Comparison of ENCODE assay signal across 18 cellular contexts in genomic region chr2:217868911-217869334, GRCh38.
DNase-seq lines count a peak whose midpoint lies in the region; ATAC-seq and TF ChIP-seq lines count a peak whose summit lies in the region.
"Had no signal": no experiment of that assay in that cellular context is flagged by ENCODE, and none has a peak within 500 bp of the region (broad histone marks: within the 10 kb centered on the region; RNA-seq: fewer than 3 reads in every experiment).

No MANE protein-coding gene starts in this region.

- DNase-seq in GM04503 (ENCODE audit: low read depth): peak; percentile 28
- peak; percentile 55 for DNase-seq in astrocyte of the hippocampus (ENCODE audit: low read depth, low spot score)
- no peak for DNase-seq in left lung
- DNase-seq in spleen: no peak
- DNase-seq in dorsolateral prefrontal cortex: no peak
- no peak for DNase-seq in activated CD4-positive, alpha-beta T cell treated with anti-CD3 and anti-CD28 coated beads for 36 hours
- DNase-seq in NCI-H226: no peak
- DNase-seq in thyroid gland: no peak
- DNase-seq: activated CD8-positive, alpha-beta memory T cell treated with anti-CD3 and anti-CD28 coated beads, Interleukin-2, amount 10 ng/mL, durations not matched to agents 7 days and 5 days; CD8-positive, alpha-beta T cell; cortex of kidney; NCI-H1417 treated with DMSO at 0.1 percent for 48 hours; NCI-H748 treated with DMSO at 0.1 percent for 48 hours; SIG-M5; stimulated activated CD4-positive, alpha-beta T cell treated with anti-CD3 and anti-CD28 coated beads, Interleukin-2, amount 100 ng/mL, for 48 hours had no signal

- no peak for TF ChIP-seq CTCF in left lung (IDR thresholded peaks at IDR 0.05)
- TF ChIP-seq CTCF in spleen (IDR thresholded peaks at IDR 0.05 in 8 of 11, conservative IDR thresholded peaks at IDR 0.05 in 3 of 11): no peak
- TF ChIP-seq CTCF in dorsolateral prefrontal cortex (IDR thresholded peaks at IDR 0.05 in 54 of 56, conservative IDR thresholded peaks at IDR 0.05 in 2 of 56; ENCODE audit: low read depth in 1 of 56, partially characterized antibody in 56 of 56): no peak
- TF ChIP-seq CTCF in thyroid gland (IDR thresholded peaks at IDR 0.05): no peak

- CTCF ChIA-PET in activated CD4-positive, alpha-beta T cell treated with anti-CD3 and anti-CD28 coated beads for 36 hours (lab: Charles Lee): interaction anchor here (0.8 to 1.0 kb wide), 3 partner anchors 13 to 81 kb away, joined by 3 to 6 read pairs (median 4); no protein-coding TSS in a partner anchor

- 68 to 95% (median 93%) methylated on average over 3 of the region's 3 CpGs for WGBS in spleen, 5 donors
- WGBS in thyroid gland, 2 donors: 73 to 95% methylated on average over 3 of the region's 3 CpGs

- H3K36me3 ChIP-seq in left lung (peaks cover 3 to 96% of the 10 kb centered on the region in 2 donors), spleen (peaks cover 0 to 100% (median 31%) of the 10 kb centered on the region in 6 donors), thyroid gland (peaks cover 47 to 53% of the 10 kb centered on the region in 2 donors)
- H3K36me3 ChIP-seq: ovary had no signal

- POLR2A ChIA-PET in activated CD4-positive, alpha-beta T cell treated with anti-CD3 and anti-CD28 coated beads for 36 hours (lab: Charles Lee): no interaction called here

- intact Hi-C loops in left lung (cut with DNase I): no loop called here
- intact Hi-C loops in spleen (cut with DNase I; ENCODE audit: low total_unique reads): no loop called here
- intact Hi-C loops in dorsolateral prefrontal cortex (cut with DNase I): no loop called here
- intact Hi-C loops in activated CD4-positive, alpha-beta T cell treated with anti-CD3 and anti-CD28 coated beads for 36 hours (cut with DNase I, micrococcal nuclease): no loop called here
- intact Hi-C loops in thyroid gland (cut with DNase I): no loop called here

- H3K9me3 ChIP-seq in left lung: no peaks in the 10 kb centered on the region
- H3K9me3 ChIP-seq in spleen: no peaks in the 10 kb centered on the region
- H3K9me3 ChIP-seq in thyroid gland: no peaks in the 10 kb centered on the region
- H3K9me3 ChIP-seq: ovary had no signal

- H3K27ac ChIP-seq in left lung (no peak overlapping the region), spleen (peak overlapping the region in 5 of 8 donors; percentile 3 to 50 (median 29)), dorsolateral prefrontal cortex (peak overlapping the region in 1 of 59 donors; percentile 48), thyroid gland (no peak overlapping the region)

- H3K4me3 Mint-ChIP-seq in activated CD4-positive, alpha-beta T cell treated with anti-CD3 and anti-CD28 coated beads for 36 hours: no peak overlapping the region
- H3K4me3 Mint-ChIP-seq: activated CD8-positive, alpha-beta memory T cell treated with anti-CD3 and anti-CD28 coated beads, Interleukin-2, amount 10 ng/mL, durations not matched to agents 7 days and 5 days; activated naive CD4-positive, alpha-beta T cell treated with anti-CD3 and anti-CD28 coated beads, Interleukin-2, amount 50 U/mL, for 24 hours; CD8-positive, alpha-beta T cell; stimulated activated naive CD8-positive, alpha-beta T cell treated with anti-CD3 and anti-CD28 coated beads, Interleukin-15, Interleukin-2, amounts not matched to agents 100 ng/mL and 50 ng/mL, for 24 hours had no signal

- peaks cover 0 to 7% of the 10 kb centered on the region in 2 donors for H3K4me1 ChIP-seq in left lung
- peaks cover 2 to 58% (median 32%) of the 10 kb centered on the region in 6 donors for H3K4me1 ChIP-seq in spleen
- no peaks in the 10 kb centered on the region for H3K4me1 ChIP-seq in thyroid gland

- ATAC-seq in left lung: peak; percentile 4
- no peak for ATAC-seq in activated CD4-positive, alpha-beta T cell treated with anti-CD3 and anti-CD28 coated beads for 36 hours
- ATAC-seq: activated CD8-positive, alpha-beta memory T cell treated with anti-CD3 and anti-CD28 coated beads, Interleukin-2, amount 10 ng/mL, durations not matched to agents 7 days and 5 days; CD8-positive, alpha-beta T cell had no signal

- no peaks in the 10 kb centered on the region for H3K27me3 ChIP-seq in left lung
- no peaks in the 10 kb centered on the region for H3K27me3 ChIP-seq in spleen (replicated peaks in 1 of 7)
- H3K27me3 ChIP-seq in dorsolateral prefrontal cortex: no peaks in the 10 kb centered on the region
- no peaks in the 10 kb centered on the region for H3K27me3 ChIP-seq in thyroid gland
- H3K27me3 ChIP-seq: ovary had no signal

- H3K9me3 Mint-ChIP-seq in activated CD4-positive, alpha-beta T cell treated with anti-CD3 and anti-CD28 coated beads for 36 hours (ENCODE audit: low read depth): no peaks in the 10 kb centered on the region
- H3K9me3 Mint-ChIP-seq: activated naive CD4-positive, alpha-beta T cell treated with anti-CD3 and anti-CD28 coated beads, Interleukin-2, amount 50 U/mL, for 24 hours; CD8-positive, alpha-beta T cell; stimulated activated naive CD8-positive, alpha-beta T cell treated with anti-CD3 and anti-CD28 coated beads, Interleukin-15, Interleukin-2, amounts not matched to agents 100 ng/mL and 50 ng/mL, for 24 hours had no signal

- TF ChIP-seq POLR2A in spleen (IDR thresholded peaks at IDR 0.05) (no peak), thyroid gland (IDR thresholded peaks at IDR 0.05) (no peak)

- no peaks in the 10 kb centered on the region for H3K36me3 Mint-ChIP-seq in activated CD4-positive, alpha-beta T cell treated with anti-CD3 and anti-CD28 coated beads for 36 hours (ENCODE audit: low read depth)
- H3K36me3 Mint-ChIP-seq: activated CD8-positive, alpha-beta memory T cell treated with anti-CD3 and anti-CD28 coated beads, Interleukin-2, amount 10 ng/mL, durations not matched to agents 7 days and 5 days; activated naive CD4-positive, alpha-beta T cell treated with anti-CD3 and anti-CD28 coated beads, Interleukin-2, amount 50 U/mL, for 24 hours; CD8-positive, alpha-beta T cell had no signal

- H3K4me3 ChIP-seq in left lung: no peak overlapping the region
- H3K4me3 ChIP-seq in spleen: no peak overlapping the region
- H3K4me3 ChIP-seq in dorsolateral prefrontal cortex: no peak overlapping the region
- no peak overlapping the region for H3K4me3 ChIP-seq in thyroid gland (replicated peaks in 1 of 3)
- H3K4me3 ChIP-seq: ovary had no signal

- H3K27me3 Mint-ChIP-seq in activated CD4-positive, alpha-beta T cell treated with anti-CD3 and anti-CD28 coated beads for 36 hours: no peaks in the 10 kb centered on the region
- H3K27me3 Mint-ChIP-seq: activated naive CD4-positive, alpha-beta T cell treated with anti-CD3 and anti-CD28 coated beads, Interleukin-2, amount 50 U/mL, for 24 hours; stimulated activated naive CD8-positive, alpha-beta T cell treated with anti-CD3 and anti-CD28 coated beads, Interleukin-15, Interleukin-2, amounts not matched to agents 100 ng/mL and 50 ng/mL, for 24 hours had no signal

- no peak overlapping the region for H3K27ac Mint-ChIP-seq in activated CD4-positive, alpha-beta T cell treated with anti-CD3 and anti-CD28 coated beads for 36 hours
- H3K27ac Mint-ChIP-seq: activated CD8-positive, alpha-beta memory T cell treated with anti-CD3 and anti-CD28 coated beads, Interleukin-2, amount 10 ng/mL, durations not matched to agents 7 days and 5 days; activated naive CD4-positive, alpha-beta T cell treated with anti-CD3 and anti-CD28 coated beads, Interleukin-2, amount 50 U/mL, for 24 hours; CD8-positive, alpha-beta T cell; stimulated activated naive CD8-positive, alpha-beta T cell treated with anti-CD3 and anti-CD28 coated beads, Interleukin-15, Interleukin-2, amounts not matched to agents 100 ng/mL and 50 ng/mL, for 24 hours had no signal

- no peaks in the 10 kb centered on the region for H3K4me1 Mint-ChIP-seq in activated CD4-positive, alpha-beta T cell treated with anti-CD3 and anti-CD28 coated beads for 36 hours
- H3K4me1 Mint-ChIP-seq: activated CD8-positive, alpha-beta memory T cell treated with anti-CD3 and anti-CD28 coated beads, Interleukin-2, amount 10 ng/mL, durations not matched to agents 7 days and 5 days; activated naive CD4-positive, alpha-beta T cell treated with anti-CD3 and anti-CD28 coated beads, Interleukin-2, amount 50 U/mL, for 24 hours had no signal

Comparison
In these comparisons a context has a peak if more than half of its experiments do, and no peak if none do; other contexts are left out.
1. DNase-seq: peak in GM04503 (single experiment) and astrocyte of the hippocampus (single experiment); none in left lung (0 of 2), spleen (single experiment), dorsolateral prefrontal cortex (0 of 10), activated CD4-positive, alpha-beta T cell treated with anti-CD3 and anti-CD28 coated beads for 36 hours (single experiment), NCI-H226 (single experiment) and thyroid gland (0 of 2).
2. H3K27ac ChIP-seq: peak in spleen (5 of 8); none in left lung (0 of 2) and thyroid gland (0 of 3).